8 cellular contexts compared by ENCODE assay signal in the genomic region with DNA sequence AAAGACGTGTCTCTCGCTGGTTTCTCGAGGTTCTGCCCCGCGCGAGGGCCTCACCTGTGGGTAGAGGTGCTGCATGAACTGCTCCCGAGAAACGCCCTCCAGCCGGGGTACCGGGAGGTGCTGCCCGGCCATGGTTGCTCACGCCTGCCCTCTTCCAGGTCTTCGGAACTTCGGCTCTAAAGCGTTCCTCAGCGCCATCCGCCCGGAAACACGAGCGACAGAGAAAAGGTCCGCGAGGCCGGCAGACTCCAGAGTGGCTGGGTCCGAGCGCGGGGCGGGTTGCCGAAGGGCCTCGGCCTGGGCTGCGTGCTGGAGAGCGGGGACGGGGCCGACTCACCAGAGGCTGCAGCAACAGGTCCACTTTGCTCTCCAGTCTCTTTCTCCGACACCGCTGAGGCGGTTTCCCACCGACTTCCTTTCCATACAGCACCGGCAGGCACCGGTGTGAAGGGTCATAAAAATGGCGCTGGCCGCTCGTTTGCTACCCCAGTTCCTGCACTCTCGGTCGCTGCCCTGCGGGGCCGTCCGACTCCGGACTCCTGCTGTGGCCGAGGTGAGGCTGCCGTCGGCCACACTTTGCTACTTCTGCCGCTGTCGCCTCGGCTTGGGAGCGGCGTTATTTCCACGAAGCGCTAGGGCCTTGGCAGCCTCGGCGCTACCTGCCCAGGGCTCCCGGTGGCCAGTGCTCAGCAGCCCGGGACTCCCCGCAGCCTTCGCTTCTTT.
DNase-seq lines count a peak whose midpoint lies in the region; ATAC-seq lines count a peak whose summit lies in the region.

MAIP1 (plus strand) TSS at position 244 of the 723 bp plus-strand sequence; CDS start at position 461, 217 bp downstream.
TYW5 (minus strand) TSS at position 153 of the 723 bp plus-strand sequence; CDS start at position 132, 21 bp downstream.

- ATAC-seq in GM19468 (IDR thresholded peaks at IDR 0.05; ENCODE audit: extremely low read depth, unreplicated experiment): peak; percentile 60

- DNase-seq in COLO668 (lab: John Stamatoyannopoulos, UW; ENCODE audit: unreplicated experiment) (peak; percentile 89), HS-27A (ENCODE audit: low read depth) (peak; percentile 72), medulla oblongata (ENCODE audit: extremely low spot score) (peak; percentile 87)
- peak; percentile 81 for DNase-seq in NK-92 treated with Interleukin-12 subunit alpha and Interleukin-12 subunit beta, amount 100 ng/mL, for 24 hours (lab: John Stamatoyannopoulos, UW)
- peak; percentile 94 for DNase-seq in activated CD8-positive, alpha-beta memory T cell treated with anti-CD3 and anti-CD28 coated beads for 24 hours
- DNase-seq in effector CD8-positive, alpha-beta T cell (lab: John Stamatoyannopoulos, UW): peak; percentile 57
- DNase-seq in stimulated activated CD8-positive, alpha-beta memory T cell treated with anti-CD3 and anti-CD28 coated beads, Interleukin-12 subunit alpha, Interleukin-12 subunit beta, amount 100 ng/mL, for 1 hour (ENCODE audit: low read depth): peak; percentile 63

Comparison
In these comparisons a context has a peak if more than half of its experiments do, and no peak if none do; other contexts are left out.
1. Peak in every context shown above with its lines: DNase-seq and ATAC-seq.